10 cellular contexts compared by ENCODE assay signal in genomic region chr3:179045719-179046402, GRCh38. TPM values are rescaled to one million over a fixed set of nuclear protein-coding genes. Genes with fewer than 3 reads are reported as not detected.
DNase-seq lines count a peak whose midpoint lies in the region; ATAC-seq and TF ChIP-seq lines count a peak whose summit lies in the region.
"Had no signal": no experiment of that assay in that cellular context is flagged by ENCODE, and none has a peak within 500 bp of the region (broad histone marks: within the 10 kb centered on the region; RNA-seq: fewer than 3 reads in every experiment).

No MANE protein-coding gene starts in this region.

- H3K4me3 Mint-ChIP-seq in CD4-positive, alpha-beta T cell, result no peak overlapping the region
- H3K4me3 Mint-ChIP-seq in activated T-helper 1 cell treated with anti-CD3 and anti-CD28 coated beads, Interleukin-12 subunit alpha, Interleukin-12 subunit beta, Interleukin-2, Interleukin-4 antibody, amounts not matched to agents 30 ng/mL and 10 ng/mL and 1 ng/mL, durations not matched to agents 14 hours and 24 hours and 36 hours, result peak overlapping the region; percentile 24

- ATAC-seq in CD4-positive, alpha-beta T cell (ENCODE audit: poor library complexity), result no peak
- ATAC-seq in GM19372 (IDR thresholded peaks at IDR 0.05; ENCODE audit: low read depth, unreplicated experiment), result peak; percentile 41
- peak; percentile 50 for ATAC-seq in HG03064 (IDR thresholded peaks at IDR 0.05; ENCODE audit: low read depth, unreplicated experiment)
- no peak for ATAC-seq in sciatic nerve

- no peak overlapping the region for H3K27ac ChIP-seq in CD4-positive, alpha-beta T cell (ENCODE audit: low read depth, low read length)
- H3K27ac ChIP-seq: SK-N-MC had no signal

- no peak for TF ChIP-seq CTCF in CD4-positive, alpha-beta T cell (IDR thresholded peaks at IDR 0.05)

- H3K4me1 Mint-ChIP-seq in CD4-positive, alpha-beta T cell (ENCODE audit: low read depth), result peaks cover 69% of the 10 kb centered on the region
- peaks cover 65% of the 10 kb centered on the region for H3K4me1 Mint-ChIP-seq in activated T-helper 1 cell treated with anti-CD3 and anti-CD28 coated beads, Interleukin-12 subunit alpha, Interleukin-12 subunit beta, Interleukin-2, Interleukin-4 antibody, amounts not matched to agents 30 ng/mL and 10 ng/mL and 1 ng/mL, durations not matched to agents 14 hours and 24 hours and 36 hours (ENCODE audit: low read depth)

- CTCF ChIA-PET in CD4-positive, alpha-beta T cell (lab: Charles Lee), result no interaction called here

- H3K9me3 Mint-ChIP-seq in CD4-positive, alpha-beta T cell, result peaks cover 4% of the 10 kb centered on the region
- H3K9me3 Mint-ChIP-seq in activated T-helper 1 cell treated with anti-CD3 and anti-CD28 coated beads, Interleukin-12 subunit alpha, Interleukin-12 subunit beta, Interleukin-2, Interleukin-4 antibody, amounts not matched to agents 30 ng/mL and 10 ng/mL and 1 ng/mL, durations not matched to agents 14 hours and 24 hours and 36 hours, result peaks cover 12% of the 10 kb centered on the region

- intact Hi-C loops in CD4-positive, alpha-beta T cell (cut with DNase I, micrococcal nuclease), result no loop called here
- intact Hi-C loops in activated T-helper 1 cell treated with anti-CD3 and anti-CD28 coated beads, Interleukin-12 subunit alpha, Interleukin-12 subunit beta, Interleukin-2, Interleukin-4 antibody, amounts not matched to agents 30 ng/mL and 10 ng/mL and 1 ng/mL, durations not matched to agents 14 hours and 24 hours and 36 hours (cut with micrococcal nuclease), result no loop called here
- intact Hi-C loops in sciatic nerve (cut with DNase I) (no loop called here), head of caudate nucleus (cut with DNase I) (no loop called here)

- POLR2A ChIA-PET in CD4-positive, alpha-beta T cell (lab: Charles Lee), result interaction anchor here (1.1 kb wide), 1 partner anchor 8 kb away, joined by 4 read pairs; no protein-coding TSS in a partner anchor

- H3K27ac Mint-ChIP-seq in CD4-positive, alpha-beta T cell, result peak overlapping the region; percentile 13
- peak overlapping the region; percentile 20 for H3K27ac Mint-ChIP-seq in activated T-helper 1 cell treated with anti-CD3 and anti-CD28 coated beads, Interleukin-12 subunit alpha, Interleukin-12 subunit beta, Interleukin-2, Interleukin-4 antibody, amounts not matched to agents 30 ng/mL and 10 ng/mL and 1 ng/mL, durations not matched to agents 14 hours and 24 hours and 36 hours

- H3K9me3 ChIP-seq in CD4-positive, alpha-beta T cell (ENCODE audit: control insufficient read depth, low read length), result no peaks in the 10 kb centered on the region

- H3K27me3 ChIP-seq in CD4-positive, alpha-beta T cell (ENCODE audit: control insufficient read depth, insufficient read depth, low read length), result no peaks in the 10 kb centered on the region

- H3K27me3 Mint-ChIP-seq in CD4-positive, alpha-beta T cell, result no peaks in the 10 kb centered on the region
- no peaks in the 10 kb centered on the region for H3K27me3 Mint-ChIP-seq in activated T-helper 1 cell treated with anti-CD3 and anti-CD28 coated beads, Interleukin-12 subunit alpha, Interleukin-12 subunit beta, Interleukin-2, Interleukin-4 antibody, amounts not matched to agents 30 ng/mL and 10 ng/mL and 1 ng/mL, durations not matched to agents 14 hours and 24 hours and 36 hours (ENCODE audit: insufficient read depth)

- DNase-seq in CD4-positive, alpha-beta T cell, result no peak
- DNase-seq in activated T-helper 1 cell treated with anti-CD3 and anti-CD28 coated beads, Interleukin-12 subunit alpha, Interleukin-12 subunit beta, Interleukin-2, Interleukin-4 antibody, amounts not matched to agents 30 ng/mL and 10 ng/mL and 1 ng/mL, durations not matched to agents 14 hours and 24 hours and 36 hours (ENCODE audit: low spot score), result no peak
- no peak for DNase-seq in sciatic nerve (ENCODE audit: low spot score)
- no peak for DNase-seq in head of caudate nucleus
- no peak for DNase-seq in RKO (ENCODE audit: low spot score)
- no peak for DNase-seq in dedifferentiated amniotic fluid mesenchymal stem cell (ENCODE audit: extremely low spot score)
- DNase-seq: amniotic stem cell had no signal

- peaks cover 49% of the 10 kb centered on the region for H3K36me3 Mint-ChIP-seq in CD4-positive, alpha-beta T cell (ENCODE audit: low read depth)
- H3K36me3 Mint-ChIP-seq in activated T-helper 1 cell treated with anti-CD3 and anti-CD28 coated beads, Interleukin-12 subunit alpha, Interleukin-12 subunit beta, Interleukin-2, Interleukin-4 antibody, amounts not matched to agents 30 ng/mL and 10 ng/mL and 1 ng/mL, durations not matched to agents 14 hours and 24 hours and 36 hours (ENCODE audit: low read depth), result peaks cover 29% of the 10 kb centered on the region

RNA-seq across cellular contexts. Expression of gene ZMAT3, which starts 25.7 kb away (rescaled TPM):
- 10 to 100 TPM; 10.2 to 13.0 TPM for total RNA-seq in CD4-positive, alpha-beta T cell
- total RNA-seq in activated T-helper 1 cell treated with anti-CD3 and anti-CD28 coated beads, Interleukin-12 subunit alpha, Interleukin-12 subunit beta, Interleukin-2, Interleukin-4 antibody, amounts not matched to agents 30 ng/mL and 10 ng/mL and 1 ng/mL, durations not matched to agents 14 hours and 24 hours and 36 hours, result 16.9 and 17.3 TPM in 2 replicates
- 19.9 TPM for total RNA-seq in sciatic nerve

Comparison
In these comparisons a context has a peak if more than half of its experiments do, and no peak if none do; other contexts are left out.
1. ATAC-seq: peak in GM19372 (single experiment) and HG03064 (single experiment); none in CD4-positive, alpha-beta T cell (single experiment) and sciatic nerve (single experiment).